27 cellular contexts compared by ENCODE assay signal in genomic region chr1:214676747-214677146, GRCh38.
"Had no signal": no experiment of that assay in that cellular context is flagged by ENCODE, and none has a peak within 500 bp of the region (broad histone marks: within the 10 kb centered on the region; RNA-seq: fewer than 3 reads in every experiment).

No MANE protein-coding gene starts in this region.

- H3K36me3 ChIP-seq: neutrophil, ovary, right lobe of liver, sigmoid colon, stomach, thoracic aorta, thyroid gland, tibial nerve, upper lobe of left lung, vagina had no signal

- H3K9ac ChIP-seq: parathyroid adenoma had no signal

- ATAC-seq: natural killer cell treated with Interleukin-12 subunit alpha and Interleukin-12 subunit beta and Interleukin-15 and Interleukin-18, amount 100 ng/mL, for 72 hours; psoas muscle; right cardiac atrium; right lobe of liver; stimulated activated effector memory CD8-positive, alpha-beta T cell treated with anti-CD3 and anti-CD28 coated beads, Interleukin-12 subunit alpha, Interleukin-12 subunit beta, amount 100 ng/mL, for 72 hours; stimulated activated naive B cell treated with anti-CD40 and anti-IgM and Interleukin-4, amounts not matched to agents 10 μg/mL and 1 μg/mL and 100 μg/mL, for 72 hours had no signal

- DNase-seq: nephron progenitor cell; nucleus accumbens; ovary; posterior cingulate gyrus; psoas muscle; right cardiac atrium; right lobe of liver; sigmoid colon; small intestine; stimulated activated CD4-positive, alpha-beta T cell treated with anti-CD3 and anti-CD28 coated beads, Interleukin-15, amount 100 ng/mL, for 24 hours; stimulated activated CD4-positive, alpha-beta T cell treated with anti-CD3 and anti-CD28 coated beads, Interleukin-2, amount 100 ng/mL, for 24 hours; stimulated activated CD4-positive, alpha-beta T cell treated with anti-CD3 and anti-CD28 coated beads, Interleukin-2, amount 100 ng/mL, for 48 hours; stimulated activated CD4-positive, alpha-beta T cell treated with anti-CD3 and anti-CD28 coated beads, Interleukin-4, amount 100 ng/mL, for 24 hours; stimulated activated naive B cell treated with anti-CD40 and anti-IgM and Interleukin-4, amounts not matched to agents 10 μg/mL and 1 μg/mL and 100 μg/mL, for 72 hours; stimulated activated naive CD4-positive, alpha-beta T cell treated with Interleukin-2 at 50 U/mL for 16 hours; stomach; thyroid gland; trophoblast cell; upper lobe of left lung had no signal

- H3K4me3 ChIP-seq: ovary, psoas muscle, right lobe of liver, sigmoid colon, stomach, thoracic aorta, thyroid gland, tibial nerve, upper lobe of left lung, vagina had no signal

- FAIRE-seq: small intestine, urothelium cell line had no signal

- H3K9me3 ChIP-seq: neutrophil, ovary, psoas muscle, right lobe of liver, sigmoid colon, stomach, thoracic aorta, thyroid gland, tibial nerve, upper lobe of left lung, vagina had no signal

- H2AFZ ChIP-seq: parathyroid adenoma had no signal

- H3K27ac ChIP-seq: neutrophil, ovary, parathyroid adenoma, psoas muscle, right lobe of liver, sigmoid colon, stomach, thoracic aorta, thyroid gland, tibial nerve, upper lobe of left lung, vagina had no signal

- H3K27me3 ChIP-seq: neutrophil, ovary, right lobe of liver, sigmoid colon, stomach, thyroid gland, tibial nerve, upper lobe of left lung, vagina had no signal

- H3K4me1 ChIP-seq: parathyroid adenoma, psoas muscle, right lobe of liver, sigmoid colon, stomach, thyroid gland, tibial nerve, upper lobe of left lung, vagina had no signal

- H3K79me2 ChIP-seq: parathyroid adenoma had no signal
